In the genomic region with DNA sequence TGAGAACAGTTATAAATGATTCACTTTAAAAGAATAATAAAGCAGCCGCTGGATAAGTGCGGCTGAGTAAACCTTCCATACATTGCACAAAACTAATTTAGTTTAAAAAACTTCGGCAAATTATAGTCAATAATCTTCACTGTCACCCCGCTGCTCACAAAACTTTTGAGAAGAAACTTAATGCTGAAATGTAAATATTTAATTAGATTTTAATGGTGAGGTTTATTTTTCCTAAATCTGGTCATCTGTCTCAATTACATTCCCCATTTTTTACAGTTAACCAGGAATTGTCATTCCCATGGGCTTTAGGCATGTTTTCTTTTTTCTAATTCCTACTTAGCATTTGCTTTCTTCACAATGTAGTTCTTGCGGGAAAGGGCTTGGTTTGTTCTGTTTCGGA, we compare ENCODE assay signal across 2 cellular contexts.
TF ChIP-seq lines count a peak whose summit lies in the region.

No MANE protein-coding gene starts in this region.

TF ChIP-seq in A549, 52 proteins besides CTCF, POLR2A, EP300 and RAD21:
- TF ChIP-seq PHF8 (IDR thresholded peaks at IDR 0.05; ENCODE audit: borderline replicate concordance, low read depth) (no peak), ATOH8 (CRISPR knock-in tag; IDR thresholded peaks at IDR 0.05; ENCODE audit: low read depth) (no peak), NFE2L2 (conservative IDR thresholded peaks at IDR 0.05; ENCODE audit: low read length) (no peak), CBX8 (IDR thresholded peaks at IDR 0.05) (no peak), HEYL (CRISPR knock-in tag; IDR thresholded peaks at IDR 0.05) (no peak), MAZ (IDR thresholded peaks at IDR 0.05; ENCODE audit: borderline replicate concordance, low read depth, low read length) (no peak), HMGXB4 (CRISPR knock-in tag; IDR thresholded peaks at IDR 0.05; ENCODE audit: borderline replicate concordance) (no peak), RFX5 (IDR thresholded peaks at IDR 0.05) (no peak), EHF (CRISPR knock-in tag; IDR thresholded peaks at IDR 0.05) (no peak), RNF2 (IDR thresholded peaks at IDR 0.05; ENCODE audit: borderline replicate concordance, low read depth) (no peak), KDM1A (IDR thresholded peaks at IDR 0.05; ENCODE audit: low read depth) (no peak), POLR2AphosphoS2 (conservative IDR thresholded peaks at IDR 0.05; ENCODE audit: low read length) (no peak), HOXB5 (CRISPR knock-in tag; IDR thresholded peaks at IDR 0.05) (no peak), SREBF2 (IDR thresholded peaks at IDR 0.05) (no peak), ZFP36 (IDR thresholded peaks at IDR 0.05; ENCODE audit: borderline replicate concordance, partially characterized antibody) (no peak), CEBPB (IDR thresholded peaks at IDR 0.05) (no peak)
- TF ChIP-seq, protein P1, sequence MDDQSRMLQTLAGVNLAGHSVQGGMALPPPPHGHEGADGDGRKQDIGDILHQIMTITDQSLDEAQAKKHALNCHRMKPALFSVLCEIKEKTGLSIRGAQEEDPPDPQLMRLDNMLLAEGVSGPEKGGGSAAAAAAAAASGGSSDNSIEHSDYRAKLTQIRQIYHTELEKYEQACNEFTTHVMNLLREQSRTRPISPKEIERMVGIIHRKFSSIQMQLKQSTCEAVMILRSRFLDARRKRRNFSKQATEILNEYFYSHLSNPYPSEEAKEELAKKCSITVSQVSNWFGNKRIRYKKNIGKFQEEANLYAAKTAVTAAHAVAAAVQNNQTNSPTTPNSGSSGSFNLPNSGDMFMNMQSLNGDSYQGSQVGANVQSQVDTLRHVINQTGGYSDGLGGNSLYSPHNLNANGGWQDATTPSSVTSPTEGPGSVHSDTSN (IDR thresholded peaks at IDR 0.05), result no peak
- TF ChIP-seq, protein P2, sequence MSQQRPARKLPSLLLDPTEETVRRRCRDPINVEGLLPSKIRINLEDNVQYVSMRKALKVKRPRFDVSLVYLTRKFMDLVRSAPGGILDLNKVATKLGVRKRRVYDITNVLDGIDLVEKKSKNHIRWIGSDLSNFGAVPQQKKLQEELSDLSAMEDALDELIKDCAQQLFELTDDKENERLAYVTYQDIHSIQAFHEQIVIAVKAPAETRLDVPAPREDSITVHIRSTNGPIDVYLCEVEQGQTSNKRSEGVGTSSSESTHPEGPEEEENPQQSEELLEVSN (IDR thresholded peaks at IDR 0.05; ENCODE audit: borderline replicate concordance, low read depth), result no peak
- TF ChIP-seq, protein P3, sequence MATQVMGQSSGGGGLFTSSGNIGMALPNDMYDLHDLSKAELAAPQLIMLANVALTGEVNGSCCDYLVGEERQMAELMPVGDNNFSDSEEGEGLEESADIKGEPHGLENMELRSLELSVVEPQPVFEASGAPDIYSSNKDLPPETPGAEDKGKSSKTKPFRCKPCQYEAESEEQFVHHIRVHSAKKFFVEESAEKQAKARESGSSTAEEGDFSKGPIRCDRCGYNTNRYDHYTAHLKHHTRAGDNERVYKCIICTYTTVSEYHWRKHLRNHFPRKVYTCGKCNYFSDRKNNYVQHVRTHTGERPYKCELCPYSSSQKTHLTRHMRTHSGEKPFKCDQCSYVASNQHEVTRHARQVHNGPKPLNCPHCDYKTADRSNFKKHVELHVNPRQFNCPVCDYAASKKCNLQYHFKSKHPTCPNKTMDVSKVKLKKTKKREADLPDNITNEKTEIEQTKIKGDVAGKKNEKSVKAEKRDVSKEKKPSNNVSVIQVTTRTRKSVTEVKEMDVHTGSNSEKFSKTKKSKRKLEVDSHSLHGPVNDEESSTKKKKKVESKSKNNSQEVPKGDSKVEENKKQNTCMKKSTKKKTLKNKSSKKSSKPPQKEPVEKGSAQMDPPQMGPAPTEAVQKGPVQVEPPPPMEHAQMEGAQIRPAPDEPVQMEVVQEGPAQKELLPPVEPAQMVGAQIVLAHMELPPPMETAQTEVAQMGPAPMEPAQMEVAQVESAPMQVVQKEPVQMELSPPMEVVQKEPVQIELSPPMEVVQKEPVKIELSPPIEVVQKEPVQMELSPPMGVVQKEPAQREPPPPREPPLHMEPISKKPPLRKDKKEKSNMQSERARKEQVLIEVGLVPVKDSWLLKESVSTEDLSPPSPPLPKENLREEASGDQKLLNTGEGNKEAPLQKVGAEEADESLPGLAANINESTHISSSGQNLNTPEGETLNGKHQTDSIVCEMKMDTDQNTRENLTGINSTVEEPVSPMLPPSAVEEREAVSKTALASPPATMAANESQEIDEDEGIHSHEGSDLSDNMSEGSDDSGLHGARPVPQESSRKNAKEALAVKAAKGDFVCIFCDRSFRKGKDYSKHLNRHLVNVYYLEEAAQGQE (IDR thresholded peaks at IDR 0.05), result no peak

TF ChIP-seq in H1, 55 proteins besides CTCF, POLR2A, EP300 and RAD21:
- TF ChIP-seq SP4 (IDR thresholded peaks at IDR 0.05; ENCODE audit: low read length), result no peak
- TF ChIP-seq KDM5A (IDR thresholded peaks at IDR 0.05; ENCODE audit: low read length), result no peak
- no peak for TF ChIP-seq KDM4A (IDR thresholded peaks at IDR 0.05; ENCODE audit: low read depth, low read length, severe bottlenecking)
- no peak for TF ChIP-seq CEBPB (IDR thresholded peaks at IDR 0.05; ENCODE audit: low read depth, low read length)
- TF ChIP-seq HDAC6 (IDR thresholded peaks at IDR 0.05; ENCODE audit: low read depth, low read length), result no peak
- TF ChIP-seq, protein P4, sequence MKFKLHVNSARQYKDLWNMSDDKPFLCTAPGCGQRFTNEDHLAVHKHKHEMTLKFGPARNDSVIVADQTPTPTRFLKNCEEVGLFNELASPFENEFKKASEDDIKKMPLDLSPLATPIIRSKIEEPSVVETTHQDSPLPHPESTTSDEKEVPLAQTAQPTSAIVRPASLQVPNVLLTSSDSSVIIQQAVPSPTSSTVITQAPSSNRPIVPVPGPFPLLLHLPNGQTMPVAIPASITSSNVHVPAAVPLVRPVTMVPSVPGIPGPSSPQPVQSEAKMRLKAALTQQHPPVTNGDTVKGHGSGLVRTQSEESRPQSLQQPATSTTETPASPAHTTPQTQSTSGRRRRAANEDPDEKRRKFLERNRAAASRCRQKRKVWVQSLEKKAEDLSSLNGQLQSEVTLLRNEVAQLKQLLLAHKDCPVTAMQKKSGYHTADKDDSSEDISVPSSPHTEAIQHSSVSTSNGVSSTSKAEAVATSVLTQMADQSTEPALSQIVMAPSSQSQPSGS (IDR thresholded peaks at IDR 0.05; ENCODE audit: low read length), result no peak
- no peak for TF ChIP-seq EGR1 (IDR thresholded peaks at IDR 0.05; ENCODE audit: borderline replicate concordance, low read depth, low read length)
- no peak for TF ChIP-seq JUND (IDR thresholded peaks at IDR 0.05; ENCODE audit: low read length)
- TF ChIP-seq BACH1 (IDR thresholded peaks at IDR 0.05; ENCODE audit: low read length), result no peak
TF ChIP-seq in H1: peak in this region for 0.
